Comparison of ENCODE assay signal across 1 cellular context in the genomic region with DNA sequence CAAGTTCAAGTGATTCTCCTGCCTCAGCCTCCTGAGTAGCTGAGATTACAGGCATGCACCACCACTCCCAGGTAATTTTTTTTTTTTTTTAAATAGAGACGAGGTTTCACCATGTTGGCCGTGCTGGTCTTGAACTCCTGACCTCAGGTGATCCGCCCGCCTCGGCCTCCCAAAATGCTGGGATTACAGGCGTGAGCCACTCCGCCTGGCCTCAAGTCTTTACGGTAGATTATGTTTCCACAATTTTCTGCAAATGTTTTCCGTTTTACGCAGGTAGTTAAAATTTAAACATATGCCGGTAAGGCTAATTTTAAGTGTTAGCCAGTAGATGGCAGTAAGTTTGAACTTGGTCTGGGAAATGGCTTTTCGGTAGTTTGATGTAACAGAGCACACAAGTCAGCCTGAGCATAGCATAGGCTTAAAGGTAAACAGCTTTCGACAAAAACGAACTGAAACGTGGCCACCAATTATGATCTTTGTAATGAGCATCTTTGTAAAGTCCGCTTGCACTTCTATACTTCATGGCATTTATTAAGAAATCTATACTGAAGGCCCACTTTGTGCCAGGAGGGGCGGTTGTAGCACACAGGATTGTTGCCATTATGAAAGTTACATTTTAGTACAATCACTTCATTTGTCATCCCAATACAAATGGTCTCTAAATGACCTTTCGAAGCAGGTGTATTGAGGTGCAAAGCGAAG.
TF ChIP-seq lines count a peak whose summit lies in the region.

No MANE protein-coding gene starts in this region.

TF ChIP-seq in H1, 55 proteins besides CTCF, POLR2A, EP300 and RAD21:
- TF ChIP-seq BACH1 (IDR thresholded peaks at IDR 0.05; ENCODE audit: low read length) (no peak), KDM4A (IDR thresholded peaks at IDR 0.05; ENCODE audit: low read depth, low read length, severe bottlenecking) (no peak), TAF7 (optimal IDR thresholded peaks at IDR 0.05; ENCODE audit: borderline replicate concordance, low read depth, low read length) (no peak), CHD7 (IDR thresholded peaks at IDR 0.05; ENCODE audit: insufficient replicate concordance, low read length) (peak; percentile 37)
TF ChIP-seq in H1: peak in this region for 1.
